Comparison of ENCODE assay signal across 31 cellular contexts in genomic region chr1:37306871-37307270, GRCh38.
"Had no signal": no experiment of that assay in that cellular context is flagged by ENCODE, and none has a peak within 500 bp of the region (broad histone marks: within the 10 kb centered on the region; RNA-seq: fewer than 3 reads in every experiment).

No MANE protein-coding gene starts in this region.

- H3K27ac Mint-ChIP-seq: activated B cell treated with CpG ODN at 0.5 μM for 24 hours; activated CD4-positive, alpha-beta memory T cell treated with anti-CD3 and anti-CD28 coated beads for 36 hours; activated naive CD4-positive, alpha-beta T cell treated with anti-CD3 and anti-CD28 coated beads, Interleukin-2, amount 50 U/mL, for 24 hours; activated naive CD8-positive, alpha-beta T cell treated with anti-CD3 and anti-CD28 coated beads for 36 hours; activated naive CD8-positive, alpha-beta T cell treated with anti-CD3 and anti-CD28 coated beads, Interleukin-2, amount 50 U/mL, for 24 hours; activated T-cell treated with anti-CD3 and anti-CD28 coated beads, Interleukin-2, amount 50 U/mL, for 24 hours; activated T-cell treated with anti-CD3 and anti-CD28 coated beads, Interleukin-2, amount 50 U/mL, for 72 hours; dendritic cell treated with granulocyte-macrophage colony-stimulating factor and Interleukin-4, amounts not matched to agents 40 ng/mL and 50 ng/mL, for 4 days; endodermal cell; T-helper 17 cell; T-helper 2 cell treated with Interferon-gamma antibody and Interleukin-4, amounts not matched to agents 5 μg/mL and 100 μg/mL, for 36 hours had no signal

- H3K36me3 Mint-ChIP-seq: activated CD4-positive, alpha-beta memory T cell treated with anti-CD3 and anti-CD28 coated beads for 36 hours; activated naive CD4-positive, alpha-beta T cell treated with anti-CD3 and anti-CD28 coated beads, Interleukin-2, amount 50 U/mL, for 24 hours; activated naive CD8-positive, alpha-beta T cell treated with anti-CD3 and anti-CD28 coated beads for 36 hours; brain had no signal

- H3K4me1 Mint-ChIP-seq: activated B cell treated with CpG ODN at 0.5 μM for 24 hours; activated naive CD4-positive, alpha-beta T cell treated with anti-CD3 and anti-CD28 coated beads, Interleukin-2, amount 50 U/mL, for 24 hours; activated naive CD8-positive, alpha-beta T cell treated with anti-CD3 and anti-CD28 coated beads for 36 hours; activated naive CD8-positive, alpha-beta T cell treated with anti-CD3 and anti-CD28 coated beads, Interleukin-2, amount 50 U/mL, for 24 hours; central memory CD8-positive, alpha-beta T cell had no signal

- H3K4me1 ChIP-seq: adrenal gland, ascending aorta had no signal

- H3K9me3 Mint-ChIP-seq: activated B cell treated with CpG ODN at 0.5 μM for 24 hours; activated CD4-positive, alpha-beta memory T cell treated with anti-CD3 and anti-CD28 coated beads for 36 hours; activated naive CD4-positive, alpha-beta T cell treated with anti-CD3 and anti-CD28 coated beads, Interleukin-2, amount 50 U/mL, for 24 hours; activated naive CD8-positive, alpha-beta T cell treated with anti-CD3 and anti-CD28 coated beads for 36 hours; activated naive CD8-positive, alpha-beta T cell treated with anti-CD3 and anti-CD28 coated beads, Interleukin-2, amount 50 U/mL, for 24 hours; activated T-cell treated with anti-CD3 and anti-CD28 coated beads, Interleukin-2, amount 50 U/mL, for 24 hours; activated T-cell treated with anti-CD3 and anti-CD28 coated beads, Interleukin-2, amount 50 U/mL, for 72 hours; central memory CD8-positive, alpha-beta T cell; dendritic cell treated with granulocyte-macrophage colony-stimulating factor and Interleukin-4, amounts not matched to agents 40 ng/mL and 50 ng/mL, for 4 days; endodermal cell; T-helper 2 cell treated with Interferon-gamma antibody and Interleukin-4, amounts not matched to agents 5 μg/mL and 100 μg/mL, for 36 hours had no signal

- H3K27me3 ChIP-seq: adrenal gland, ascending aorta, breast epithelium had no signal

- H3K4me3 Mint-ChIP-seq: activated B cell treated with CpG ODN at 0.5 μM for 24 hours; activated CD4-positive, alpha-beta memory T cell treated with anti-CD3 and anti-CD28 coated beads for 36 hours; activated naive CD4-positive, alpha-beta T cell treated with anti-CD3 and anti-CD28 coated beads, Interleukin-2, amount 50 U/mL, for 24 hours; activated naive CD8-positive, alpha-beta T cell treated with anti-CD3 and anti-CD28 coated beads for 36 hours; activated naive CD8-positive, alpha-beta T cell treated with anti-CD3 and anti-CD28 coated beads, Interleukin-2, amount 50 U/mL, for 24 hours; activated T-cell treated with anti-CD3 and anti-CD28 coated beads, Interleukin-2, amount 50 U/mL, for 24 hours; activated T-cell treated with anti-CD3 and anti-CD28 coated beads, Interleukin-2, amount 50 U/mL, for 72 hours; central memory CD8-positive, alpha-beta T cell; dendritic cell treated with granulocyte-macrophage colony-stimulating factor and Interleukin-4, amounts not matched to agents 40 ng/mL and 50 ng/mL, for 4 days; endodermal cell; T-helper 17 cell; T-helper 2 cell treated with Interferon-gamma antibody and Interleukin-4, amounts not matched to agents 5 μg/mL and 100 μg/mL, for 36 hours had no signal

- H3K36me3 ChIP-seq: adrenal gland, ascending aorta, breast epithelium, WERI-Rb-1 had no signal

- DNase-seq: activated B cell treated with CpG ODN at 0.5 μM for 24 hours; activated CD4-positive, alpha-beta memory T cell treated with anti-CD3 and anti-CD28 coated beads for 36 hours; activated CD4-positive, alpha-beta T cell treated with anti-CD3 and anti-CD28 coated beads for 48 hours; activated CD8-positive, alpha-beta memory T cell treated with anti-CD3 and anti-CD28 coated beads, Interleukin-2, amount 50 U/mL, for 48 hours; activated gamma-delta T cell; activated naive CD4-positive, alpha-beta T cell; activated naive CD8-positive, alpha-beta T cell treated with anti-CD3 and anti-CD28 coated beads for 36 hours; activated naive CD8-positive, alpha-beta T cell treated with anti-CD3 and anti-CD28 coated beads, Interleukin-2, amount 50 U/mL, for 24 hours; activated T-cell treated with anti-CD3 and anti-CD28 coated beads for 4 hours; activated T-cell treated with anti-CD3 and anti-CD28 coated beads, Interleukin-2, amount 50 U/mL, for 24 hours; activated T-cell treated with anti-CD3 and anti-CD28 coated beads, Interleukin-2, amount 50 U/mL, for 72 hours; adrenal gland; dorsolateral prefrontal cortex; effector memory CD4-positive, alpha-beta T cell; endodermal cell; foreskin fibroblast; T-helper 1 cell; T-helper 17 cell; T1000; WERI-Rb-1 had no signal

- H3K4me3 ChIP-seq: adrenal gland, ascending aorta, breast epithelium, coronary artery had no signal

- H3K27ac ChIP-seq: adrenal gland, ascending aorta, breast epithelium, coronary artery, WERI-Rb-1 had no signal

- ATAC-seq: activated CD4-positive, CD25-positive, alpha-beta regulatory T cell treated with anti-CD3 and anti-CD28 coated beads, Interleukin-2, amount 50 U/mL, for 24 hours; activated naive CD8-positive, alpha-beta T cell treated with anti-CD3 and anti-CD28 coated beads, Interleukin-2, amount 50 U/mL, for 24 hours; activated T-cell treated with anti-CD3 and anti-CD28 coated beads, Interleukin-2, amount 50 U/mL, for 72 hours; esophagus mucosa; T-helper 17 cell had no signal

- FAIRE-seq: frontal cortex had no signal

- H3K9me3 ChIP-seq: adrenal gland, ascending aorta, breast epithelium had no signal
